In genomic region chr13:101712026-101712348, GRCh38 we compare ENCODE assay signal across 20 cellular contexts.
"Had no signal": no experiment of that assay in that cellular context is flagged by ENCODE, and none has a peak within 500 bp of the region (broad histone marks: within the 10 kb centered on the region; RNA-seq: fewer than 3 reads in every experiment).

No MANE protein-coding gene starts in this region.

- H3K36me3 Mint-ChIP-seq: immature natural killer cell; naive thymus-derived CD8-positive, alpha-beta T cell had no signal

- H3K4me3 ChIP-seq: esophagus squamous epithelium, mucosa of descending colon, ovary, sigmoid colon, skin epidermis had no signal

- ATAC-seq: effector memory CD8-positive, alpha-beta T cell; mucosa of descending colon; naive thymus-derived CD8-positive, alpha-beta T cell had no signal

- H3K27ac ChIP-seq: esophagus squamous epithelium, ovary, sigmoid colon, skin epidermis had no signal

- H3K4me1 Mint-ChIP-seq: neural crest cell had no signal

- H3K27ac Mint-ChIP-seq: dendritic cell treated with granulocyte-macrophage colony-stimulating factor and Interleukin-4, amounts not matched to agents 40 ng/mL and 50 ng/mL, for 4 days; effector memory CD8-positive, alpha-beta T cell; immature natural killer cell; naive thymus-derived CD8-positive, alpha-beta T cell; progenitor cell of endocrine pancreas had no signal

- H3K4me3 Mint-ChIP-seq: central memory CD8-positive, alpha-beta T cell; dendritic cell treated with granulocyte-macrophage colony-stimulating factor and Interleukin-4, amounts not matched to agents 40 ng/mL and 50 ng/mL, for 4 days; effector memory CD8-positive, alpha-beta T cell; immature natural killer cell; naive thymus-derived CD8-positive, alpha-beta T cell; neural crest cell had no signal

- H3K4me1 ChIP-seq: esophagus squamous epithelium, sigmoid colon had no signal

- H3K9me3 ChIP-seq: esophagus squamous epithelium, mucosa of descending colon, ovary, sigmoid colon had no signal

- DNase-seq: effector memory CD8-positive, alpha-beta T cell; esophagus squamous epithelium; foreskin fibroblast; immature natural killer cell; kidney; left cardiac atrium; mammary epithelial cell; mucosa of descending colon; naive thymus-derived CD8-positive, alpha-beta T cell; ovary; sigmoid colon; stimulated activated CD4-positive, alpha-beta T cell treated with anti-CD3 and anti-CD28 coated beads, Interleukin-12 subunit alpha, Interleukin-12 subunit beta, amount 100 ng/mL, for 4 hours; stimulated activated naive CD4-positive, alpha-beta T cell treated with Interleukin-2 at 50 U/mL for 16 hours; trophoblast cell had no signal

- H3K27me3 ChIP-seq: esophagus squamous epithelium, ovary, sigmoid colon had no signal

- FAIRE-seq: colon, kidney had no signal

- H3K27me3 Mint-ChIP-seq: dendritic cell treated with granulocyte-macrophage colony-stimulating factor and Interleukin-4, amounts not matched to agents 40 ng/mL and 50 ng/mL, for 4 days had no signal

- H3K36me3 ChIP-seq: esophagus squamous epithelium, ovary, sigmoid colon had no signal

- H3K9me3 Mint-ChIP-seq: central memory CD8-positive, alpha-beta T cell; dendritic cell treated with granulocyte-macrophage colony-stimulating factor and Interleukin-4, amounts not matched to agents 40 ng/mL and 50 ng/mL, for 4 days; effector memory CD8-positive, alpha-beta T cell; naive thymus-derived CD8-positive, alpha-beta T cell; neural crest cell had no signal
